ENCODE assay signal across 13 cellular contexts in the genomic region with DNA sequence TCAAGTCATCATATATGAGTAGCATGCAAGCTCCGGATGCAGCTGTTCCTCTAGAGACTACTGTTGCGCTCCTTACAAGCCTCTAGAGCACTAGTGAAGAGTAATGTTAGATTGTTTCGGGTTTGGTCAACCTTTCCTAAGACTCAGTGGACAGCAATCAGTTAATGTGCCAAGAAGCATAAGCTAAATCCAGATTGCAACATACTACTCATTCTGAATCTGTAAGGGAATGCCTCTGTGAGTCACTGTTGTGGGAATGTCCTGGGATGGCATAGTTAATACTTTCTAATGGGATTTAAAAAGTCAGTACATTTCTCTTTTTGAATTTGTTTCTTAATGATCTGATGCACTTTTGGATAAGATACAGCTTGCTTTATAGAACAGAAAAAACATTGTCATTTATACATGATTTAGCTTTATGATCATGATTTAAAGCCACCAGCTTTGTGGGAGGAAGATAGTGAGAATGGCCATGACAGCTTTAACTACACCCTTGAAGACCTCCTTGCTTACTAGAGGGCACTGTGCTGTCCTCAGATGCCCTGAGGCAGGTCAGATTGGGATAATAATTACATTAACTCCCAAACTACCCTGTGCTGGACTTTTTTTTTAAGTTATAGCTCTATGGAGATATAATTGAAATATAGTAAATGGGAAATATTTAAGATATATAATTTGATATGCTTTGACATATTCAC.
A peak's percentile ranks its signal among the peaks of the same experiment; 100 is the strongest.
DNase-seq lines count a peak whose midpoint lies in the region; ATAC-seq, FAIRE-seq and TF ChIP-seq lines count a peak whose summit lies in the region.
"Had no signal": no experiment of that assay in that cellular context is flagged by ENCODE, and none has a peak within 500 bp of the region (broad histone marks: within the 10 kb centered on the region; RNA-seq: fewer than 3 reads in every experiment).

No MANE protein-coding gene starts in this region.

- peak; percentile 98 for FAIRE-seq in urothelium cell line (lab: Jason Lieb, UNC)
- no peak for FAIRE-seq in D721Med (lab: Jason Lieb, UNC)

- no peaks in the 10 kb centered on the region for H3K9me3 Mint-ChIP-seq in WTC11
- H3K9me3 Mint-ChIP-seq: dendritic cell treated with granulocyte-macrophage colony-stimulating factor and Interleukin-4, amounts not matched to agents 40 ng/mL and 50 ng/mL, for 4 days; natural killer cell treated with Interleukin-12 subunit alpha and Interleukin-12 subunit beta and Interleukin-15 and Interleukin-18, amount 100 ng/mL, for 72 hours had no signal

- CTCF ChIA-PET in WTC11 (lab: Charles Lee): interaction anchor here (0.7 kb wide), 2 partner anchors 88 to 1129 kb away, joined by 3 read pairs; no protein-coding TSS in a partner anchor

- H3K36me3 ChIP-seq in right atrium auricular region: no peaks in the 10 kb centered on the region

- no peak overlapping the region for H3K4me3 ChIP-seq in right atrium auricular region

- no peak overlapping the region for H3K27ac Mint-ChIP-seq in WTC11
- H3K27ac Mint-ChIP-seq: activated B cell treated with CpG ODN at 0.5 μM for 24 hours; dendritic cell treated with granulocyte-macrophage colony-stimulating factor and Interleukin-4, amounts not matched to agents 40 ng/mL and 50 ng/mL, for 4 days; natural killer cell treated with Interleukin-12 subunit alpha and Interleukin-12 subunit beta and Interleukin-15 and Interleukin-18, amount 100 ng/mL, for 72 hours had no signal

- H3K36me3 Mint-ChIP-seq in WTC11: no peaks in the 10 kb centered on the region
- H3K36me3 Mint-ChIP-seq: natural killer cell treated with Interleukin-12 subunit alpha and Interleukin-12 subunit beta and Interleukin-15 and Interleukin-18, amount 100 ng/mL, for 72 hours had no signal

- no peak for TF ChIP-seq CTCF in right atrium auricular region (IDR thresholded peaks at IDR 0.05)
- no peak for TF ChIP-seq CTCF in D721Med (IDR thresholded peaks at IDR 0.05; ENCODE audit: insufficient read depth, missing control alignments)
- TF ChIP-seq CTCF in WTC11 (IDR thresholded peaks at IDR 0.05): no peak

- DNase-seq in Right ventricle myocardium superior: no peak
- no peak for DNase-seq in right atrium auricular region (ENCODE audit: low spot score)
- peak; percentile 98 for DNase-seq in amniotic epithelial cell (ENCODE audit: low read depth)
- DNase-seq in foreskin melanocyte: peak; percentile 51
- DNase-seq in urothelium cell line (ENCODE audit: low spot score): peak; percentile 81
- DNase-seq in D721Med (ENCODE audit: insufficient read length, low spot score): no peak
- DNase-seq in NOMO-1 treated with dmso at 0.1 percent for 144 hours (lab: John Stamatoyannopoulos, UW; ENCODE audit: unreplicated experiment): no peak
- no peak for DNase-seq in WTC11 (ENCODE audit: low spot score)
- DNase-seq: activated B cell treated with CpG ODN at 0.5 μM for 24 hours; AML-193; stimulated activated CD4-positive, alpha-beta T cell treated with anti-CD3 and anti-CD28 coated beads, Interleukin-1b, Interleukin-23, amount 100 ng/mL, for 48 hours had no signal

- POLR2A ChIA-PET in WTC11 (lab: Charles Lee): interaction anchor here (0.7 kb wide), 1 partner anchor 39 kb away, joined by 3 read pairs; no protein-coding TSS in a partner anchor

- no peaks in the 10 kb centered on the region for H3K4me1 ChIP-seq in right atrium auricular region

- intact Hi-C loops in Right ventricle myocardium superior (cut with DNase I): no loop called here

- no peaks in the 10 kb centered on the region for H3K27me3 Mint-ChIP-seq in WTC11 (ENCODE audit: low read depth)
- H3K27me3 Mint-ChIP-seq: dendritic cell treated with granulocyte-macrophage colony-stimulating factor and Interleukin-4, amounts not matched to agents 40 ng/mL and 50 ng/mL, for 4 days had no signal

- H3K4me1 Mint-ChIP-seq in WTC11: peaks cover 12% of the 10 kb centered on the region
- H3K4me1 Mint-ChIP-seq: activated B cell treated with CpG ODN at 0.5 μM for 24 hours had no signal

- H3K27me3 ChIP-seq in right atrium auricular region: no peaks in the 10 kb centered on the region

- ATAC-seq in Right ventricle myocardium superior (ENCODE audit: poor library complexity): peak; percentile 52
- ATAC-seq in WTC11: no peak
- ATAC-seq: natural killer cell treated with Interleukin-12 subunit alpha and Interleukin-12 subunit beta and Interleukin-15 and Interleukin-18, amount 100 ng/mL, for 72 hours had no signal

- no peak overlapping the region for H3K4me3 Mint-ChIP-seq in WTC11
- H3K4me3 Mint-ChIP-seq: activated B cell treated with CpG ODN at 0.5 μM for 24 hours; dendritic cell treated with granulocyte-macrophage colony-stimulating factor and Interleukin-4, amounts not matched to agents 40 ng/mL and 50 ng/mL, for 4 days; natural killer cell treated with Interleukin-12 subunit alpha and Interleukin-12 subunit beta and Interleukin-15 and Interleukin-18, amount 100 ng/mL, for 72 hours had no signal

- no peak overlapping the region for H3K27ac ChIP-seq in right atrium auricular region

- no peaks in the 10 kb centered on the region for H3K9me3 ChIP-seq in right atrium auricular region

TF ChIP-seq in WTC11, 78 proteins besides CTCF, POLR2A, EP300 and RAD21:
- TF ChIP-seq ERG (CRISPR knock-in tag; IDR thresholded peaks at IDR 0.05) (no peak), ZNF317 (CRISPR knock-in tag; IDR thresholded peaks at IDR 0.05; ENCODE audit: borderline replicate concordance, low read depth) (no peak), USF1 (CRISPR knock-in tag; IDR thresholded peaks at IDR 0.05) (no peak)
- TF ChIP-seq, protein P1, sequence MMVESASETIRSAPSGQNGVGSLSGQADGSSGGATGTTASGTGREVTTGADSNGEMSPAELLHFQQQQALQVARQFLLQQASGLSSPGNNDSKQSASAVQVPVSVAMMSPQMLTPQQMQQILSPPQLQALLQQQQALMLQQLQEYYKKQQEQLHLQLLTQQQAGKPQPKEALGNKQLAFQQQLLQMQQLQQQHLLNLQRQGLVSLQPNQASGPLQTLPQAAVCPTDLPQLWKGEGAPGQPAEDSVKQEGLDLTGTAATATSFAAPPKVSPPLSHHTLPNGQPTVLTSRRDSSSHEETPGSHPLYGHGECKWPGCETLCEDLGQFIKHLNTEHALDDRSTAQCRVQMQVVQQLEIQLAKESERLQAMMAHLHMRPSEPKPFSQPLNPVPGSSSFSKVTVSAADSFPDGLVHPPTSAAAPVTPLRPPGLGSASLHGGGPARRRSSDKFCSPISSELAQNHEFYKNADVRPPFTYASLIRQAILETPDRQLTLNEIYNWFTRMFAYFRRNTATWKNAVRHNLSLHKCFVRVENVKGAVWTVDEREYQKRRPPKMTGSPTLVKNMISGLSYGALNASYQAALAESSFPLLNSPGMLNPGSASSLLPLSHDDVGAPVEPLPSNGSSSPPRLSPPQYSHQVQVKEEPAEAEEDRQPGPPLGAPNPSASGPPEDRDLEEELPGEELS (CRISPR knock-in tag; IDR thresholded peaks at IDR 0.05): no peak
- TF ChIP-seq, protein P2, sequence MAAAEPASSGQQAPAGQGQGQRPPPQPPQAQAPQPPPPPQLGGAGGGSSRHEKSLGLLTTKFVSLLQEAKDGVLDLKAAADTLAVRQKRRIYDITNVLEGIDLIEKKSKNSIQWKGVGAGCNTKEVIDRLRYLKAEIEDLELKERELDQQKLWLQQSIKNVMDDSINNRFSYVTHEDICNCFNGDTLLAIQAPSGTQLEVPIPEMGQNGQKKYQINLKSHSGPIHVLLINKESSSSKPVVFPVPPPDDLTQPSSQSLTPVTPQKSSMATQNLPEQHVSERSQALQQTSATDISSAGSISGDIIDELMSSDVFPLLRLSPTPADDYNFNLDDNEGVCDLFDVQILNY (CRISPR knock-in tag; IDR thresholded peaks at IDR 0.05): no peak

Comparison
In these comparisons a context has a peak if more than half of its experiments do, and no peak if none do; other contexts are left out.
1. DNase-seq: peak in amniotic epithelial cell (single experiment), foreskin melanocyte (single experiment) and urothelium cell line (single experiment); none in Right ventricle myocardium superior (single experiment), right atrium auricular region (single experiment), D721Med (single experiment), NOMO-1 treated with dmso at 0.1 percent for 144 hours (single experiment) and WTC11 (single experiment).